ENCODE assay signal across 10 cellular contexts in the genomic region with DNA sequence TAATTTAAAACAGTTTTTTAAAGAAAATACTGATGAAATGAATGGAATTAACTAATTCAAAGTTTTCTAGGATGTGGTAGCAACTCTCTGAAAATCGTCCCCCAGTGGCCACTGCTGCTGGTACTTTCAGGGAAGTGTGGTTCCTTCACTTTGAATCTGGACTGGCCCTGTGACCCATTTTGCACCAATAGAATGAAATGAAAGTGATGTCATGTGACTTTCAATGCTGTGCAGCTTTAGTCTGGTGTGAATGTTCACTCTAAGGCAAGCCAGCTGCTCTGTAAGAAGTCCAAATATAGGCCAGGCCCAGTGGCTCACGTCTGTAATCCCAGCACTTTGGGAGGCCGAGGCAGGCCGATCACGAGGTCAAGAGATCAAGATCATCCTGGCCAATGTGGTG. TPM values are rescaled to one million over a fixed set of nuclear protein-coding genes. Genes with fewer than 3 reads are reported as not detected.
DNase-seq lines count a peak whose midpoint lies in the region; ATAC-seq and TF ChIP-seq lines count a peak whose summit lies in the region.
"Had no signal": no experiment of that assay in that cellular context is flagged by ENCODE, and none has a peak within 500 bp of the region (broad histone marks: within the 10 kb centered on the region; RNA-seq: fewer than 3 reads in every experiment).

No MANE protein-coding gene starts in this region.

- peaks cover 6% of the 10 kb centered on the region for H3K27me3 Mint-ChIP-seq in activated T-cell treated with anti-CD3 and anti-CD28 coated beads, Interleukin-2, amount 50 U/mL, for 72 hours (ENCODE audit: low read depth)
- H3K27me3 Mint-ChIP-seq in activated T-helper 17 cell treated with anti-CD3 and anti-CD28 coated beads, Interleukin-2, amount 50 U/mL, for 72 hours, result no peaks in the 10 kb centered on the region
- H3K27me3 Mint-ChIP-seq in progenitor cell of endocrine pancreas, result no peaks in the 10 kb centered on the region

- H3K9me3 Mint-ChIP-seq in activated T-cell treated with anti-CD3 and anti-CD28 coated beads, Interleukin-2, amount 50 U/mL, for 72 hours, result no peaks in the 10 kb centered on the region
- peaks cover 3% of the 10 kb centered on the region for H3K9me3 Mint-ChIP-seq in activated T-helper 17 cell treated with anti-CD3 and anti-CD28 coated beads, Interleukin-2, amount 50 U/mL, for 72 hours
- peaks cover 7% of the 10 kb centered on the region for H3K9me3 Mint-ChIP-seq in progenitor cell of endocrine pancreas (ENCODE audit: low read depth)

- H3K4me1 Mint-ChIP-seq in activated T-cell treated with anti-CD3 and anti-CD28 coated beads, Interleukin-2, amount 50 U/mL, for 72 hours (ENCODE audit: low read depth), result peaks cover 20% of the 10 kb centered on the region
- H3K4me1 Mint-ChIP-seq in activated T-helper 17 cell treated with anti-CD3 and anti-CD28 coated beads, Interleukin-2, amount 50 U/mL, for 72 hours, result peaks cover 16% of the 10 kb centered on the region
- peaks cover 5% of the 10 kb centered on the region for H3K4me1 Mint-ChIP-seq in progenitor cell of endocrine pancreas (ENCODE audit: low read depth)

- H3K4me3 Mint-ChIP-seq in activated T-cell treated with anti-CD3 and anti-CD28 coated beads, Interleukin-2, amount 50 U/mL, for 72 hours, result peak overlapping the region; percentile 94 to 99
- H3K4me3 Mint-ChIP-seq in activated T-helper 17 cell treated with anti-CD3 and anti-CD28 coated beads, Interleukin-2, amount 50 U/mL, for 72 hours, result peak overlapping the region; percentile 99
- H3K4me3 Mint-ChIP-seq in progenitor cell of endocrine pancreas (ENCODE audit: low read depth), result peak overlapping the region; percentile 98

- no peaks in the 10 kb centered on the region for H3K36me3 Mint-ChIP-seq in activated T-cell treated with anti-CD3 and anti-CD28 coated beads, Interleukin-2, amount 50 U/mL, for 72 hours (ENCODE audit: insufficient read depth in 2 of 2)
- peaks cover 8% of the 10 kb centered on the region for H3K36me3 Mint-ChIP-seq in activated T-helper 17 cell treated with anti-CD3 and anti-CD28 coated beads, Interleukin-2, amount 50 U/mL, for 72 hours (ENCODE audit: low read depth)
- peaks cover 1% of the 10 kb centered on the region for H3K36me3 Mint-ChIP-seq in progenitor cell of endocrine pancreas (ENCODE audit: insufficient read depth)

- TF ChIP-seq CTCF in progenitor cell of endocrine pancreas (IDR thresholded peaks at IDR 0.05; ENCODE audit: unreplicated experiment), result no peak

- ATAC-seq in activated T-cell treated with anti-CD3 and anti-CD28 coated beads, Interleukin-2, amount 50 U/mL, for 72 hours (replicated peaks in 1 of 2), result no peak
- peak; percentile 45 for ATAC-seq in activated T-helper 17 cell treated with anti-CD3 and anti-CD28 coated beads, Interleukin-2, amount 50 U/mL, for 72 hours (replicated peaks)

- H3K27ac Mint-ChIP-seq in activated T-cell treated with anti-CD3 and anti-CD28 coated beads, Interleukin-2, amount 50 U/mL, for 72 hours, result peak overlapping the region; percentile 89
- peak overlapping the region; percentile 63 for H3K27ac Mint-ChIP-seq in activated T-helper 17 cell treated with anti-CD3 and anti-CD28 coated beads, Interleukin-2, amount 50 U/mL, for 72 hours
- H3K27ac Mint-ChIP-seq in progenitor cell of endocrine pancreas, result no peak overlapping the region

- peak in 1 of 2 donors; percentile 6 for DNase-seq in activated T-cell treated with anti-CD3 and anti-CD28 coated beads, Interleukin-2, amount 50 U/mL, for 72 hours
- no peak for DNase-seq in activated T-cell treated with anti-CD3 and anti-CD28 coated beads, Interleukin-2, amount 50 U/mL, for 48 hours
- DNase-seq in LHCN-M2 (ENCODE audit: low read depth), result peak; percentile 28
- no peak for DNase-seq in progenitor cell of endocrine pancreas (ENCODE audit: low spot score, unreplicated experiment)
- DNase-seq in superior temporal gyrus (ENCODE audit: extremely low spot score), result no peak
- no peak for DNase-seq in NK-92 treated with Interleukin-12 subunit alpha and Interleukin-12 subunit beta, amount 100 ng/mL, for 24 hours (lab: John Stamatoyannopoulos, UW)
- DNase-seq in NCI-H1048 (lab: John Stamatoyannopoulos, UW), result no peak
- DNase-seq: aorta, NCI-H1436 had no signal

RNA-seq across cellular contexts. Expression of gene HNRNPA1L2, which starts 26.4 kb away (rescaled TPM):
- total RNA-seq in activated T-cell treated with anti-CD3 and anti-CD28 coated beads, Interleukin-2, amount 50 U/mL, for 72 hours, result 10 to 100 TPM; 12.3 TPM
- total RNA-seq in LHCN-M2 (2014; rRNA removed), result 3.1 and 3.3 TPM in 2 replicates
- 8.4 TPM for polyA plus RNA-seq in LHCN-M2 (2012)
- 1 to 10 TPM; 4.4 to 8.1 TPM for total RNA-seq in activated T-helper 17 cell treated with anti-CD3 and anti-CD28 coated beads, Interleukin-2, amount 50 U/mL, for 72 hours
- total RNA-seq in progenitor cell of endocrine pancreas, result 10.7 and 12.0 TPM in 2 replicates

RNA-seq across cellular contexts. Expression of gene SUGT1, which starts 36.8 kb away (rescaled TPM):
- total RNA-seq in activated T-cell treated with anti-CD3 and anti-CD28 coated beads, Interleukin-2, amount 50 U/mL, for 72 hours, result 10 to 100 TPM; 47.9 to 51.0 TPM
- total RNA-seq in LHCN-M2 (2014; rRNA removed), result 46.4 and 49.4 TPM in 2 replicates
- 44.5 TPM for polyA plus RNA-seq in LHCN-M2 (2012)
- total RNA-seq in activated T-helper 17 cell treated with anti-CD3 and anti-CD28 coated beads, Interleukin-2, amount 50 U/mL, for 72 hours, result 10 to 100 TPM; 50.2 to 66.7 TPM
- total RNA-seq in progenitor cell of endocrine pancreas, result 67.8 and 68.0 TPM in 2 replicates
